11 cellular contexts compared by ENCODE assay signal in the genomic region with DNA sequence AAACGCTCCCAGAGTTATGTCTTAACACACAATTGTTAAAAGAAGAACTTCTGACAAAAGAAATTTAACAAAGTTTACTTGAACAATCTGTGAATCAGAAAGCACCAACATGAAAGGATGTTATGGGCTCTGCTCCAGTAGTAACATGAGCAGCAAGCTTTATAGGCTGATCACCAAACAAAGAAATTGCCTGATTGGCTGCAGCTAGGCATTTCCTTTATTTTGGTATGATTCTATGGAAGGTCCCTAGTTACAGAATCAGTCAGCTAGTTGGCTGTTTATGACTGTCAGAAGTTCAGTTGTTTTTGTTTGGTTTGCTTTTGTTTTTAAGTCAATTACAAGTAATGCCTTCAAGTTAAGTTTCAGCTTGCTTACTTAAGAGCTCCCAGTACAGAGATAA.
A peak's percentile ranks its signal among the peaks of the same experiment; 100 is the strongest.
DNase-seq lines count a peak whose midpoint lies in the region; ATAC-seq and TF ChIP-seq lines count a peak whose summit lies in the region.
"Had no signal": no experiment of that assay in that cellular context is flagged by ENCODE, and none has a peak within 500 bp of the region (broad histone marks: within the 10 kb centered on the region; RNA-seq: fewer than 3 reads in every experiment).

No MANE protein-coding gene starts in this region.

- TF ChIP-seq CTCF in SK-N-SH (IDR thresholded peaks at IDR 0.05) (no peak), H9 (conservative IDR thresholded peaks at IDR 0.05) (no peak), OCI-LY7 (conservative IDR thresholded peaks at IDR 0.05; ENCODE audit: low read length) (no peak), smooth muscle cell (IDR thresholded peaks at IDR 0.05; ENCODE audit: borderline replicate concordance, insufficient read depth, poor library complexity, severe bottlenecking) (no peak)

- H2BK120ac ChIP-seq in H9 (ENCODE audit: low read depth, low read length, poor library complexity, severe bottlenecking) = no peak overlapping the region

- H3K4me3 ChIP-seq in SK-N-SH (ENCODE audit: low read depth in 2 of 2, low read length in 1 of 2) = no peak overlapping the region
- no peak overlapping the region for H3K4me3 ChIP-seq in OCI-LY7 (ENCODE audit: low read depth, low read length, poor library complexity, severe bottlenecking)
- no peak overlapping the region for H3K4me3 ChIP-seq in smooth muscle cell

- H3K36me3 ChIP-seq in SK-N-SH (replicated peaks in 1 of 2; ENCODE audit: control insufficient read depth in 1 of 2, insufficient read depth in 2 of 2, low read length in 1 of 2) (no peaks in the 10 kb centered on the region), OCI-LY7 (ENCODE audit: insufficient read depth, low read length) (no peaks in the 10 kb centered on the region), smooth muscle cell (ENCODE audit: low read depth) (no peaks in the 10 kb centered on the region)

- WGBS in SK-N-SH (ENCODE audit: low lambda C conversion rate) = 0% methylated on average over 1 of the region's 1 CpG
- WGBS in H9 (ENCODE audit: extremely low coverage, insufficient read length, low lambda C conversion rate) = no CpG with 5 or more reads among the region's 1 CpG
- 61% methylated on average over 1 of the region's 1 CpG for WGBS in smooth muscle cell (ENCODE audit: low lambda C conversion rate)

- H3T11ph ChIP-seq in H9 (ENCODE audit: low read length) = no peak overlapping the region

- no peaks in the 10 kb centered on the region for H3K9me3 ChIP-seq in SK-N-SH
- H3K9me3 ChIP-seq in H9 (ENCODE audit: control insufficient read depth, low read depth, low read length) = no peaks in the 10 kb centered on the region
- no peaks in the 10 kb centered on the region for H3K9me3 ChIP-seq in OCI-LY7 (ENCODE audit: low read length)
- H3K9me3 ChIP-seq in smooth muscle cell (replicated peaks; ENCODE audit: low read depth) = no peaks in the 10 kb centered on the region

- H3K79me2 ChIP-seq in SK-N-SH (ENCODE audit: insufficient read depth) = no peaks in the 10 kb centered on the region
- H3K79me2 ChIP-seq in H9 (ENCODE audit: insufficient read depth, low read length) = no peaks in the 10 kb centered on the region
- H3K79me2 ChIP-seq in OCI-LY7 (ENCODE audit: insufficient read depth, low read depth, low read length) = no peaks in the 10 kb centered on the region
- no peaks in the 10 kb centered on the region for H3K79me2 ChIP-seq in smooth muscle cell (ENCODE audit: low read depth)

- H3K23me2 ChIP-seq in H9 (ENCODE audit: insufficient read length, low read depth, low read length, poor library complexity, severe bottlenecking) = no peaks in the 10 kb centered on the region

- H3K14ac ChIP-seq in H9 (ENCODE audit: insufficient read depth, low read length) = no peak overlapping the region

- H3K4me1 ChIP-seq in SK-N-SH (ENCODE audit: control insufficient read depth in 1 of 2, insufficient read depth in 2 of 2, low read depth in 1 of 2, low read length in 1 of 2) = no peaks in the 10 kb centered on the region
- peaks cover 4% of the 10 kb centered on the region for H3K4me1 ChIP-seq in H9 (ENCODE audit: insufficient read depth, low read length)
- H3K4me1 ChIP-seq in OCI-LY7 (ENCODE audit: insufficient read depth, low read length, poor library complexity, severe bottlenecking) = no peaks in the 10 kb centered on the region
- H3K4me1 ChIP-seq in smooth muscle cell (ENCODE audit: low read depth) = no peaks in the 10 kb centered on the region

- CTCF ChIA-PET in SK-N-SH (lab: Yijun Ruan, JAX) = interaction anchor here (0.7 kb wide), 1 partner anchor 13 kb away, joined by 3 read pairs; no protein-coding TSS in a partner anchor
- CTCF ChIA-PET in OCI-LY7 (lab: Charles Lee; ENCODE audit: unreplicated experiment) = no interaction called here

- H3K4me2 ChIP-seq in SK-N-SH = no peak overlapping the region
- H3K4me2 ChIP-seq in H9 (ENCODE audit: insufficient read depth, insufficient read length, low read length) = no peak overlapping the region
- H3K4me2 ChIP-seq in OCI-LY7 (ENCODE audit: low read length) = no peak overlapping the region
- no peak overlapping the region for H3K4me2 ChIP-seq in smooth muscle cell

- H2BK15ac ChIP-seq in H9 (ENCODE audit: low read depth, low read length) = no peak overlapping the region

- H3K27ac ChIP-seq in SK-N-SH (ENCODE audit: low read depth in 2 of 2, low read length in 1 of 2) (no peak overlapping the region), H9 (ENCODE audit: insufficient read length, low read depth, low read length) (no peak overlapping the region), OCI-LY7 (ENCODE audit: low read depth, low read length, poor library complexity, severe bottlenecking) (no peak overlapping the region), smooth muscle cell (ENCODE audit: low read depth) (no peak overlapping the region)

- H3K27me3 ChIP-seq in SK-N-SH (ENCODE audit: insufficient read depth) (no peaks in the 10 kb centered on the region), H9 (ENCODE audit: insufficient read depth, low read length) (no peaks in the 10 kb centered on the region), smooth muscle cell (ENCODE audit: low read depth) (no peaks in the 10 kb centered on the region)

- H3K9ac ChIP-seq in SK-N-SH (no peak overlapping the region), H9 (ENCODE audit: extremely low read depth, insufficient read length, low read length) (no peak overlapping the region), smooth muscle cell (ENCODE audit: low read depth) (no peak overlapping the region)

- H2AK5ac ChIP-seq in H9 (ENCODE audit: insufficient read length, low read length) = no peak overlapping the region

- H3K23ac ChIP-seq in H9 (ENCODE audit: insufficient read length, low read depth, low read length) = no peak overlapping the region

- no peak overlapping the region for H4K5ac ChIP-seq in H9 (ENCODE audit: insufficient read length, low read depth, low read length)

- no peaks in the 10 kb centered on the region for H3K9me3 Mint-ChIP-seq in H9

- H3F3A ChIP-seq in SK-N-SH (replicated peaks; ENCODE audit: insufficient read depth) (no peaks in the 10 kb centered on the region), smooth muscle cell (ENCODE audit: low read depth) (no peaks in the 10 kb centered on the region)

- no peak overlapping the region for H3K4me3 Mint-ChIP-seq in H9

- no TSS peak for BruUV-seq in OCI-LY7 (replicated peaks; lab: Mats Ljungman, UMichigan)

- H4K8ac ChIP-seq in H9 (replicated peaks; ENCODE audit: insufficient read length, low read depth, low read length) = no peak overlapping the region

- no peaks in the 10 kb centered on the region for H3K36me3 Mint-ChIP-seq in H9 (ENCODE audit: insufficient read depth in 1 of 3, low read depth in 3 of 3)

- H3K56ac ChIP-seq in H9 (ENCODE audit: insufficient read length, low read depth, low read length) = no peak overlapping the region

- no peak overlapping the region for H2AFZ ChIP-seq in SK-N-SH (ENCODE audit: low read depth)
- H2AFZ ChIP-seq in H9 (ENCODE audit: low read length) = peak overlapping the region; percentile 10
- H2AFZ ChIP-seq in OCI-LY7 (ENCODE audit: low read length) = no peak overlapping the region
- no peak overlapping the region for H2AFZ ChIP-seq in smooth muscle cell (ENCODE audit: low read depth)

- intact Hi-C loops in OCI-LY7 (cut with micrococcal nuclease; ENCODE audit: unreplicated experiment) = no loop called here

- no peak for TF ChIP-seq EP300 in SK-N-SH (IDR thresholded peaks at IDR 0.05; ENCODE audit: borderline replicate concordance in 1 of 2, low read depth in 1 of 2, low read length in 1 of 2)

- no peak overlapping the region for H2BK12ac ChIP-seq in H9 (ENCODE audit: insufficient read length, low read depth, low read length)

- ATAC-seq in SK-N-SH treated with all-trans-retinoic acid at 6 μM for 48 hours (peak; percentile 72), HG03469 (IDR thresholded peaks at IDR 0.05; ENCODE audit: unreplicated experiment) (peak; percentile 54)
- ATAC-seq: PC-3 had no signal

- H3K9me2 ChIP-seq in SK-N-SH = no peaks in the 10 kb centered on the region
- H3K9me2 ChIP-seq in OCI-LY7 (ENCODE audit: insufficient read depth, low read length) = no peaks in the 10 kb centered on the region

- H2BK20ac ChIP-seq in H9 (ENCODE audit: low read depth, low read length, poor library complexity, severe bottlenecking) = no peak overlapping the region

- no peak overlapping the region for H3K18ac ChIP-seq in H9 (ENCODE audit: insufficient read length, low read depth, low read length)

- H4K20me1 ChIP-seq in SK-N-SH (ENCODE audit: insufficient read depth) (no peaks in the 10 kb centered on the region), H9 (ENCODE audit: control insufficient read depth, insufficient read depth, insufficient read length) (no peaks in the 10 kb centered on the region), OCI-LY7 (ENCODE audit: insufficient read depth, low read length) (no peaks in the 10 kb centered on the region), smooth muscle cell (ENCODE audit: low read depth) (no peaks in the 10 kb centered on the region)

- DNase-seq in SK-N-SH (no peak), H9 (no peak), iris pigment epithelial cell (ENCODE audit: low read depth) (peak; percentile 76), OCI-LY7 (ENCODE audit: low spot score) (no peak), HK-2 (ENCODE audit: unreplicated experiment) (no peak), smooth muscle cell (lab: John Stamatoyannopoulos, UW; ENCODE audit: unreplicated experiment) (no peak)
- DNase-seq: central memory CD4-positive, alpha-beta T cell; KG1; PC-3 had no signal

- no peaks in the 10 kb centered on the region for H3K27me3 Mint-ChIP-seq in H9 (ENCODE audit: low read depth)

- POLR2A ChIA-PET in SK-N-SH (lab: Yijun Ruan, JAX) (no interaction called here), OCI-LY7 (lab: Charles Lee) (interaction anchor here (0.9 kb wide), 1 partner anchor 102 kb away, joined by 3 read pairs; no protein-coding TSS in a partner anchor)

- peak overlapping the region in 1 of 3 experiments; percentile 72; a peak in 2 of 7 replicates for H3K27ac Mint-ChIP-seq in H9

- no peak for TF ChIP-seq RAD21 in SK-N-SH (IDR thresholded peaks at IDR 0.05; ENCODE audit: low read length)

- no peaks in the 10 kb centered on the region for H3K79me1 ChIP-seq in H9 (ENCODE audit: insufficient read depth, low read depth, low read length, poor library complexity, severe bottlenecking)

- H2BK5ac ChIP-seq in H9 (ENCODE audit: insufficient read length, low read length) = no peak overlapping the region

- H3K4me1 Mint-ChIP-seq in H9 = peaks cover 18 to 19% of the 10 kb centered on the region in 2 experiments

- H4K91ac ChIP-seq in H9 (ENCODE audit: insufficient read length, low read depth, low read length) = no peak overlapping the region

- no peak overlapping the region for H3K4ac ChIP-seq in H9 (ENCODE audit: low read depth, low read length)

TF ChIP-seq in SK-N-SH, 30 proteins besides CTCF, POLR2A, EP300 and RAD21:
- TF ChIP-seq RCOR1 (IDR thresholded peaks at IDR 0.05; ENCODE audit: low read length) = no peak
